Comparison of ENCODE assay signal across 15 cellular contexts in genomic region chr12:104407922-104408321, GRCh38. TPM values are rescaled to one million over a fixed set of nuclear protein-coding genes. Genes with fewer than 3 reads are reported as not detected.
A peak's percentile ranks its signal among the peaks of the same experiment; 100 is the strongest.
DNase-seq lines count a peak whose midpoint lies in the region; ATAC-seq and TF ChIP-seq lines count a peak whose summit lies in the region.
"Had no signal": no experiment of that assay in that cellular context is flagged by ENCODE, and none has a peak within 500 bp of the region (broad histone marks: within the 10 kb centered on the region; RNA-seq: fewer than 3 reads in every experiment).

No MANE protein-coding gene starts in this region.

- H3K36me3 Mint-ChIP-seq in CD14-positive monocyte, result no peaks in the 10 kb centered on the region
- H3K36me3 Mint-ChIP-seq: CD8-positive, alpha-beta T cell had no signal

- H4K8ac ChIP-seq in trophoblast cell (ENCODE audit: low read depth, low read length), result no peak overlapping the region

- H3K79me2 ChIP-seq in PC-9 (ENCODE audit: low read depth), result peaks cover 18% of the 10 kb centered on the region
- H3K79me2 ChIP-seq in trophoblast cell (ENCODE audit: control insufficient read depth, insufficient read depth, low read length, poor library complexity), result no peaks in the 10 kb centered on the region

- no peaks in the 10 kb centered on the region for H3K4me1 Mint-ChIP-seq in CD14-positive monocyte

- no peak overlapping the region for H3K27ac Mint-ChIP-seq in CD14-positive monocyte
- H3K27ac Mint-ChIP-seq: CD8-positive, alpha-beta T cell had no signal

- peak overlapping the region; percentile 8 for H3K14ac ChIP-seq in trophoblast cell (ENCODE audit: low read length)

- H3K4ac ChIP-seq in trophoblast cell (ENCODE audit: low read depth, low read length), result no peak overlapping the region

- TF ChIP-seq POLR2A in heart left ventricle (IDR thresholded peaks at IDR 0.05), result no peak

- H4K20me1 ChIP-seq in PC-9 (ENCODE audit: insufficient read depth), result no peaks in the 10 kb centered on the region

- peak overlapping the region; percentile 13 for H4K91ac ChIP-seq in trophoblast cell (ENCODE audit: low read depth, low read length)

- peak overlapping the region; percentile 48 for H2BK120ac ChIP-seq in trophoblast cell (ENCODE audit: insufficient read depth, low read length, poor library complexity)

- WGBS in heart left ventricle, 4 donors, result 37 to 48% (median 42%) methylated on average over 4 of the region's 4 CpGs
- no CpG with 5 or more reads among the region's 4 CpGs for WGBS in trophoblast cell (ENCODE audit: extremely low coverage, insufficient coverage, insufficient read length)

- POLR2A ChIA-PET in PC-9 (lab: Charles Lee; ENCODE audit: unreplicated experiment), result interaction anchor here (0.6 to 0.7 kb wide), 2 partner anchors 51 to 340 kb away, joined by 4 to 6 read pairs; no protein-coding TSS in a partner anchor

- peak overlapping the region; percentile 36 to 60 for H3K27ac ChIP-seq in right atrium auricular region
- peak overlapping the region in 5 of 12 donors; percentile 10 to 64 (median 50) for H3K27ac ChIP-seq in heart left ventricle
- peak overlapping the region; percentile 74 for H3K27ac ChIP-seq in PC-9
- no peak overlapping the region for H3K27ac ChIP-seq in trophoblast cell (ENCODE audit: low read depth, low read length)
- H3K27ac ChIP-seq: RWPE1 had no signal

- CTCF ChIA-PET in PC-9 (lab: Charles Lee), result interaction anchor here (1.1 kb wide), 1 partner anchor 26 kb away, joined by 4 read pairs; no protein-coding TSS in a partner anchor

- BruUV-seq in PC-9 (replicated peaks; lab: Mats Ljungman, UMichigan), result no TSS peak

- DNase-seq in right atrium auricular region (ENCODE audit: low spot score) (no peak), heart left ventricle (no peak), PC-9 (no peak), fibroblast of pulmonary artery (ENCODE audit: low read depth) (peak; percentile 33), trophoblast cell (peak in 1 of 2 donors; percentile 7), CD14-positive monocyte (ENCODE audit: low spot score) (no peak), MV-4-11 (lab: John Stamatoyannopoulos, UW) (no peak), NCI-H2107 (lab: John Stamatoyannopoulos, UW) (no peak)
- DNase-seq: CD8-positive, alpha-beta T cell; GOT3; NCI-H1417; NCI-H187; NCI-H2227 treated with DMSO at 0.1 percent for 48 hours; NCI-H510A had no signal

- H2BK5ac ChIP-seq in trophoblast cell (ENCODE audit: low read depth, low read length, poor library complexity), result peak overlapping the region; percentile 9

- H3F3A ChIP-seq in PC-9 (ENCODE audit: insufficient read depth, low read depth), result peaks cover 51% of the 10 kb centered on the region

- H3K9me3 Mint-ChIP-seq in CD14-positive monocyte, result peaks cover 7 to 10% (median 8%) of the 10 kb centered on the region in 7 donors
- H3K9me3 Mint-ChIP-seq: CD8-positive, alpha-beta T cell had no signal

- ATAC-seq in heart left ventricle, result no peak
- ATAC-seq: CD8-positive, alpha-beta T cell had no signal

- TF ChIP-seq CTCF in right atrium auricular region (IDR thresholded peaks at IDR 0.05) (no peak), heart left ventricle (IDR thresholded peaks at IDR 0.05) (no peak), PC-9 (conservative IDR thresholded peaks at IDR 0.05) (no peak), fibroblast of pulmonary artery (IDR thresholded peaks at IDR 0.05; ENCODE audit: low read length, missing control alignments) (no peak), CD14-positive monocyte (IDR thresholded peaks at IDR 0.05) (no peak)

- H3K36me3 ChIP-seq in right atrium auricular region (no peaks in the 10 kb centered on the region), heart left ventricle (no peaks in the 10 kb centered on the region), PC-9 (ENCODE audit: low read depth) (peaks cover 4% of the 10 kb centered on the region; the same call in 1 of the 2 replicates), trophoblast cell (ENCODE audit: control insufficient read depth in 1 of 2, insufficient read depth in 2 of 2, low read length in 2 of 2) (no peaks in the 10 kb centered on the region)

- H2BK12ac ChIP-seq in trophoblast cell (ENCODE audit: low read length), result peak overlapping the region; percentile 66

- H3K9ac ChIP-seq in trophoblast cell (ENCODE audit: low read length), result no peak overlapping the region

- H3K79me1 ChIP-seq in trophoblast cell (ENCODE audit: low read length), result peaks cover 5% of the 10 kb centered on the region

- H3K23ac ChIP-seq in trophoblast cell (ENCODE audit: low read length), result no peak overlapping the region

- peak overlapping the region; percentile 73 for H3K4me2 ChIP-seq in PC-9
- no peak overlapping the region for H3K4me2 ChIP-seq in trophoblast cell (ENCODE audit: low read length)

- intact Hi-C loops in heart left ventricle (cut with DNase I), result loop anchor here in 1 of 10 donors (10.0 kb wide), 1 partner anchor 247 kb away; no protein-coding TSS in a partner anchor
- intact Hi-C loops in PC-9 (cut with micrococcal nuclease; ENCODE audit: unreplicated experiment), result loop anchor here (1.0 kb wide), 1 partner anchor 47 kb away; no protein-coding TSS in a partner anchor
- intact Hi-C loops in CD14-positive monocyte (cut with micrococcal nuclease), result no loop called here

- H3K9me3 ChIP-seq in right atrium auricular region (peaks cover 0 to 7% of the 10 kb centered on the region in 2 donors), heart left ventricle (peaks cover 0 to 13% (median 2%) of the 10 kb centered on the region in 12 donors), PC-9 (ENCODE audit: insufficient read depth, low read depth) (no peaks in the 10 kb centered on the region), trophoblast cell (ENCODE audit: insufficient read depth, low read depth, low read length) (no peaks in the 10 kb centered on the region)

- H3K9me2 ChIP-seq in PC-9 (ENCODE audit: insufficient read depth), result no peaks in the 10 kb centered on the region

- H3K4me3 ChIP-seq in right atrium auricular region (no peak overlapping the region), heart left ventricle (no peak overlapping the region), PC-9 (no peak overlapping the region), fibroblast of pulmonary artery (replicated peaks; ENCODE audit: low read depth, low read length) (no peak overlapping the region), trophoblast cell (ENCODE audit: low read depth, low read length) (no peak overlapping the region)

- no peak overlapping the region for H3K4me3 Mint-ChIP-seq in CD14-positive monocyte
- H3K4me3 Mint-ChIP-seq: CD8-positive, alpha-beta T cell had no signal

- no peak overlapping the region for H4K12ac ChIP-seq in trophoblast cell (ENCODE audit: low read depth, low read length)

- H3K18ac ChIP-seq in trophoblast cell (ENCODE audit: low read length), result no peak overlapping the region

- no peaks in the 10 kb centered on the region for H3K27me3 ChIP-seq in right atrium auricular region
- no peaks in the 10 kb centered on the region for H3K27me3 ChIP-seq in heart left ventricle
- no peaks in the 10 kb centered on the region for H3K27me3 ChIP-seq in PC-9 (ENCODE audit: insufficient read depth, low read depth)
- H3K27me3 ChIP-seq in trophoblast cell (ENCODE audit: insufficient read depth, low read length), result no peaks in the 10 kb centered on the region

- peaks cover 0 to 4% (median 3%) of the 10 kb centered on the region in 3 donors for H3K27me3 Mint-ChIP-seq in CD14-positive monocyte (ENCODE audit: low read depth in 3 of 3)

- H2AK5ac ChIP-seq in trophoblast cell (ENCODE audit: low read length), result no peak overlapping the region

- H2AFZ ChIP-seq in PC-9 (no peak overlapping the region), trophoblast cell (ENCODE audit: insufficient read depth, low read length, poor library complexity) (no peak overlapping the region)

- peaks cover 0 to 19% of the 10 kb centered on the region in 2 donors for H3K4me1 ChIP-seq in right atrium auricular region
- peaks cover 0 to 14% (median 3%) of the 10 kb centered on the region in 12 donors for H3K4me1 ChIP-seq in heart left ventricle
- H3K4me1 ChIP-seq in PC-9 (replicated peaks; ENCODE audit: insufficient read depth), result peaks cover 63% of the 10 kb centered on the region
- H3K4me1 ChIP-seq in trophoblast cell (ENCODE audit: control insufficient read depth in 1 of 2, insufficient read depth in 2 of 2, low read length in 2 of 2), result peaks cover 15 to 20% of the 10 kb centered on the region in 2 experiments

RNA-seq across cellular contexts. Expression of gene CHST11, which starts 48.8 kb away (rescaled TPM):
- total RNA-seq in right atrium auricular region (10 to 100 TPM in 1 of 2 donors, 1 to 10 TPM in 1; 7.8 to 11.9 TPM), heart left ventricle (10 to 100 TPM in 3 of 9 donors, 1 to 10 TPM in 6; 2.3 to 16.9 (median 4.4) TPM), PC-9 (2021) (39.9 and 52.2 TPM in 2 replicates)
- polyA plus RNA-seq in heart left ventricle (1 to 10 TPM; 1.1 to 1.8 TPM), CD14-positive monocyte (10 to 100 TPM; 44.4 to 48.4 TPM)
- polyA plus RNA-seq in trophoblast cell (2013), result 22.6 and 22.9 TPM in 2 replicates
